Comparison of ENCODE assay signal across 8 cellular contexts in the genomic region with DNA sequence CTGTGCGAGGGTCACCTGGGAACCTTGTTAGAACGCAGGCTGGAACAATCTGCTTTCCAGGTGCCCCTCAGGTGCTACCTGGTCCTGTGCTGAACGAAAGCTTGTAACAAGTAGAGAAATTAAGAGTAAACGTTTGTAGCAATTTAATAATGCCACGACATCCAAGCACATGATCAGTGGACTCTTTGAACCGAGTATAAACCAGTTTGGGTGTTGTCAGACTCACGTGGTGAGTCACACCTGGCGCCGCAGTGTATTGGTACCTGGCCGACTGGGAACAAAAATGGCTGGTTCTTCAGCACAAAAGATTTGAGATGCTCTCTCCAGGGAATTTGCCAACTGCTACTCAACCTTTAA. TPM values are rescaled to one million over a fixed set of nuclear protein-coding genes. Genes with fewer than 3 reads are reported as not detected.
DNase-seq lines count a peak whose midpoint lies in the region; ATAC-seq and TF ChIP-seq lines count a peak whose summit lies in the region.

No MANE protein-coding gene starts in this region.

- H3K27me3 ChIP-seq in stomach, result peaks cover 0 to 31% (median 0%) of the 10 kb centered on the region in 3 donors

- TF ChIP-seq EP300 in stomach (IDR thresholded peaks at IDR 0.05), result no peak

- DNase-seq in T-helper 2 cell treated with Interferon-gamma antibody and Interleukin-4, amounts not matched to agents 5 μg/mL and 100 μg/mL, for 36 hours (ENCODE audit: low spot score), result no peak
- DNase-seq in T-helper 2 cell (no peak), T-helper 17 cell (no peak), stomach (peak; percentile 77), retina (no peak), NCI-H128 (lab: John Stamatoyannopoulos, UW; ENCODE audit: unreplicated experiment) (no peak), SKM-1 treated with dmso at 0.1 percent for 144 hours (lab: John Stamatoyannopoulos, UW; ENCODE audit: unreplicated experiment) (no peak)

- no peaks in the 10 kb centered on the region for H3K9me3 Mint-ChIP-seq in T-helper 2 cell treated with Interferon-gamma antibody and Interleukin-4, amounts not matched to agents 5 μg/mL and 100 μg/mL, for 36 hours

- H3K27ac ChIP-seq in stomach, result peak overlapping the region; percentile 88 to 97 (median 91)

- H3K4me3 ChIP-seq in iPS-18c (ENCODE audit: insufficient read depth, low read depth, low read length) (peak overlapping the region; percentile 77), stomach (peak overlapping the region; percentile 67 to 91 (median 88))

- H3K4me1 ChIP-seq in stomach, result peaks cover 19 to 44% (median 36%) of the 10 kb centered on the region in 4 donors

- peak overlapping the region; percentile 56 for H3K4me3 Mint-ChIP-seq in T-helper 2 cell treated with Interferon-gamma antibody and Interleukin-4, amounts not matched to agents 5 μg/mL and 100 μg/mL, for 36 hours
- H3K4me3 Mint-ChIP-seq in T-helper 17 cell, result peak overlapping the region; percentile 66

- H3K27me3 Mint-ChIP-seq in T-helper 2 cell treated with Interferon-gamma antibody and Interleukin-4, amounts not matched to agents 5 μg/mL and 100 μg/mL, for 36 hours (ENCODE audit: low read depth), result peaks cover 60% of the 10 kb centered on the region
- peaks cover 46% of the 10 kb centered on the region for H3K27me3 Mint-ChIP-seq in T-helper 17 cell

- WGBS in stomach, 5 donors, result 12 to 30% (median 16%) methylated on average over 10 of the region's 10 CpGs

- ATAC-seq in T-helper 17 cell, result no peak

- intact Hi-C loops in stomach (cut with DNase I; ENCODE audit: low total_unique reads), result loop anchor here (10.0 kb wide), 3 partner anchors 132 to 248 kb away; no protein-coding TSS in a partner anchor

- TF ChIP-seq POLR2A in stomach (IDR thresholded peaks at IDR 0.05), result no peak

- H3K36me3 Mint-ChIP-seq in T-helper 2 cell treated with Interferon-gamma antibody and Interleukin-4, amounts not matched to agents 5 μg/mL and 100 μg/mL, for 36 hours (ENCODE audit: low read depth), result no peaks in the 10 kb centered on the region
- H3K36me3 Mint-ChIP-seq in T-helper 17 cell (ENCODE audit: low read depth), result no peaks in the 10 kb centered on the region

- no peak overlapping the region for H3K27ac Mint-ChIP-seq in T-helper 2 cell treated with Interferon-gamma antibody and Interleukin-4, amounts not matched to agents 5 μg/mL and 100 μg/mL, for 36 hours
- no peak overlapping the region for H3K27ac Mint-ChIP-seq in T-helper 17 cell

- H3K4me1 Mint-ChIP-seq in T-helper 2 cell treated with Interferon-gamma antibody and Interleukin-4, amounts not matched to agents 5 μg/mL and 100 μg/mL, for 36 hours (ENCODE audit: low read depth), result peaks cover 14% of the 10 kb centered on the region
- H3K4me1 Mint-ChIP-seq in T-helper 17 cell, result peaks cover 11% of the 10 kb centered on the region

- no peak for TF ChIP-seq CTCF in stomach (IDR thresholded peaks at IDR 0.05)

- H3K9me3 ChIP-seq in T-helper 17 cell (ENCODE audit: control insufficient read depth, low read length, poor library complexity, severe bottlenecking) (no peaks in the 10 kb centered on the region), iPS-18c (ENCODE audit: control insufficient read depth, insufficient read depth, low read length) (no peaks in the 10 kb centered on the region), stomach (no peaks in the 10 kb centered on the region)

- H3K36me3 ChIP-seq in stomach, result no peaks in the 10 kb centered on the region

RNA-seq across cellular contexts. Expression of a gene that starts 0.9 kb away (rescaled TPM):
- total RNA-seq in T-helper 17 cell (under 1 TPM; 0.10 to 0.25 TPM), stomach (100 to 1,000 TPM in 3 of 5 donors, 10 to 100 TPM in 2; 53.8 to 233 (median 129) TPM)
- 10 to 100 TPM in 2 of 3 donors, 1 to 10 TPM in 1; 6.8 to 18.1 (median 13.7) TPM for polyA plus RNA-seq in stomach

Comparison
In these comparisons a context has a peak if more than half of its experiments do, and no peak if none do; other contexts are left out.
1. RNA of a gene that starts 0.9 kb away (total RNA-seq): 53.8 to 233 TPM in stomach; 0.10 to 0.25 TPM in T-helper 17 cell; every median in the first group is over 10 times any median in the second.